ENCODE assay signal across 8 cellular contexts in genomic region chr11:73157141-73158010, GRCh38. TPM values are rescaled to one million over a fixed set of nuclear protein-coding genes. Genes with fewer than 3 reads are reported as not detected.
DNase-seq lines count a peak whose midpoint lies in the region; ATAC-seq, FAIRE-seq and TF ChIP-seq lines count a peak whose summit lies in the region.

No MANE protein-coding gene starts in this region.

- H3K4me2 ChIP-seq in HepG2 (ENCODE audit: low read depth, low read length), result peak overlapping the region; percentile 78
- no peak overlapping the region for H3K4me2 ChIP-seq in neural progenitor cell

- in situ Hi-C loops in HepG2 (cut with HindIII; ENCODE audit: extremely low pct_ligation_motif_present, low pct_unique_long_range_greater_than_20kb), result no loop called here

- H3K4me1 Mint-ChIP-seq in neural progenitor cell, result peaks cover 16% of the 10 kb centered on the region
- peaks cover 47% of the 10 kb centered on the region for H3K4me1 Mint-ChIP-seq in T-helper 2 cell treated with Interferon-gamma antibody and Interleukin-4, amounts not matched to agents 5 μg/mL and 100 μg/mL, for 36 hours (ENCODE audit: low read depth)

- peaks cover 1% of the 10 kb centered on the region for H3K36me3 Mint-ChIP-seq in neural progenitor cell
- peaks cover 4% of the 10 kb centered on the region for H3K36me3 Mint-ChIP-seq in T-helper 2 cell treated with Interferon-gamma antibody and Interleukin-4, amounts not matched to agents 5 μg/mL and 100 μg/mL, for 36 hours (ENCODE audit: low read depth)

- H3K9me3 ChIP-seq in HepG2 (ENCODE audit: low read length), result no peaks in the 10 kb centered on the region
- no peaks in the 10 kb centered on the region for H3K9me3 ChIP-seq in neural progenitor cell (ENCODE audit: low read depth)

- 3% methylated on average over 8 of the region's 9 CpGs for WGBS in HepG2 (ENCODE audit: low lambda C conversion rate)

- CTCF ChIA-PET in HepG2 (lab: Yijun Ruan, JAX; ENCODE audit: low intra/inter-chr PET ratio, low total read pairs), result interaction anchor here (1.3 kb wide), 1 partner anchor 21 kb away, joined by 5 read pairs; no protein-coding TSS in a partner anchor

- peak overlapping the region; percentile 74 for H3K27ac ChIP-seq in HepG2 (ENCODE audit: extremely low read length, insufficient read depth, low read length)
- H3K27ac ChIP-seq in neural progenitor cell, result no peak overlapping the region

- peaks cover 9% of the 10 kb centered on the region for H3K27me3 Mint-ChIP-seq in neural progenitor cell (ENCODE audit: insufficient read depth, low read depth)
- H3K27me3 Mint-ChIP-seq in T-helper 2 cell treated with Interferon-gamma antibody and Interleukin-4, amounts not matched to agents 5 μg/mL and 100 μg/mL, for 36 hours (ENCODE audit: low read depth), result peaks cover 2% of the 10 kb centered on the region

- no TSS peak for BruUV-seq in HepG2 (replicated peaks; lab: Mats Ljungman, UMichigan)

- H2AFZ ChIP-seq in HepG2 (ENCODE audit: low read length) (no peak overlapping the region), neural progenitor cell (replicated peaks) (no peak overlapping the region)

- TF ChIP-seq CTCF in HepG2 (CRISPR knock-in tag; IDR thresholded peaks at IDR 0.05) (peak; percentile 4; the same call in 1 of the 2 replicates), neural progenitor cell (IDR thresholded peaks at IDR 0.05) (no peak)

- TF ChIP-seq RAD21 in HepG2 (CRISPR knock-in tag; IDR thresholded peaks at IDR 0.05), result no peak

- peak; percentile 69 for DNase-seq in UCSD-AML1 (lab: John Stamatoyannopoulos, UW; ENCODE audit: unreplicated experiment)
- peak; percentile 59 for DNase-seq in HepG2 (ENCODE audit: low spot score)
- no peak for DNase-seq in neural progenitor cell (ENCODE audit: low spot score)
- DNase-seq in cerebellar cortex (ENCODE audit: low spot score), result no peak
- DNase-seq in T-helper 2 cell treated with Interferon-gamma antibody and Interleukin-4, amounts not matched to agents 5 μg/mL and 100 μg/mL, for 36 hours (ENCODE audit: low spot score), result no peak
- no peak for DNase-seq in retina

- H3K4me1 ChIP-seq in HepG2 (ENCODE audit: insufficient read depth, low read length) (peaks cover 98% of the 10 kb centered on the region), neural progenitor cell (peaks cover 7% of the 10 kb centered on the region)

- TF ChIP-seq POLR2A in GM18505 (IDR thresholded peaks at IDR 0.05; ENCODE audit: borderline replicate concordance, extremely low read depth, insufficient read depth, insufficient read length) (peak; percentile 62), HepG2 (IDR thresholded peaks at IDR 0.05; ENCODE audit: insufficient read depth in 1 of 2, low read depth in 2 of 2, low read length in 2 of 2) (no peak)

- no peak for ATAC-seq in GM18505 (IDR thresholded peaks at IDR 0.05; ENCODE audit: unreplicated experiment)
- ATAC-seq in HG02938 (IDR thresholded peaks at IDR 0.05; ENCODE audit: unreplicated experiment), result peak; percentile 31
- ATAC-seq in HepG2, result peak; percentile 29

- intact Hi-C loops in HepG2 (cut with micrococcal nuclease; ENCODE audit: unreplicated experiment), result loop anchor here (1.0 kb wide), 4 partner anchors 7 to 20 kb away; no protein-coding TSS in a partner anchor

- H4K20me1 ChIP-seq in HepG2 (ENCODE audit: insufficient read depth, low read length), result no peaks in the 10 kb centered on the region
- H4K20me1 ChIP-seq in neural progenitor cell (ENCODE audit: low read depth), result no peaks in the 10 kb centered on the region

- no peaks in the 10 kb centered on the region for H3K79me2 ChIP-seq in HepG2 (ENCODE audit: insufficient read depth, low read length)
- H3K79me2 ChIP-seq in neural progenitor cell (ENCODE audit: low read depth), result no peaks in the 10 kb centered on the region

- POLR2A ChIA-PET in HepG2 (lab: Yijun Ruan, JAX), result interaction anchor here (0.9 to 5.0 kb wide), 8 partner anchors 10 to 364 kb away, joined by 3 to 152 read pairs (median 42); partner anchors contain the start of genes FCHSD2 and STARD10

- peak; percentile 66 for FAIRE-seq in HepG2 (lab: Jason Lieb, UNC)

- H3K36me3 ChIP-seq in HepG2 (replicated peaks in 1 of 2; ENCODE audit: control insufficient read depth in 1 of 2, insufficient read depth in 2 of 2, low read length in 2 of 2), result no peaks in the 10 kb centered on the region
- H3K36me3 ChIP-seq in neural progenitor cell, result no peaks in the 10 kb centered on the region

- TF ChIP-seq EP300 in HepG2 (IDR thresholded peaks at IDR 0.05; ENCODE audit: low read depth in 2 of 2, low read length in 2 of 2), result no peak
- no peak for TF ChIP-seq EP300 in HepG2 (CRISPR knock-in tag; IDR thresholded peaks at IDR 0.05; ENCODE audit: borderline replicate concordance)

- H3K4me3 ChIP-seq in HepG2 (replicated peaks in 1 of 3; ENCODE audit: insufficient read depth in 1 of 3, low read depth in 2 of 3, low read length in 3 of 3) (peak overlapping the region; percentile 9 to 62 (median 23); a peak in 5 of 6 replicates), neural progenitor cell (no peak overlapping the region)

- H3K27me3 ChIP-seq in HepG2 (ENCODE audit: control insufficient read depth in 1 of 2, insufficient read depth in 2 of 2, low read length in 2 of 2) (no peaks in the 10 kb centered on the region), neural progenitor cell (no peaks in the 10 kb centered on the region)

- H3K9me3 Mint-ChIP-seq in neural progenitor cell, result no peaks in the 10 kb centered on the region
- no peaks in the 10 kb centered on the region for H3K9me3 Mint-ChIP-seq in T-helper 2 cell treated with Interferon-gamma antibody and Interleukin-4, amounts not matched to agents 5 μg/mL and 100 μg/mL, for 36 hours

- no peaks in the 10 kb centered on the region for H3F3A ChIP-seq in neural progenitor cell (ENCODE audit: low read depth)

- H3K9ac ChIP-seq in HepG2 (ENCODE audit: insufficient read depth, low read depth, low read length), result peak overlapping the region; percentile 35
- H3K9ac ChIP-seq in neural progenitor cell, result no peak overlapping the region

- no peak overlapping the region for H3K4me3 Mint-ChIP-seq in neural progenitor cell
- no peak overlapping the region for H3K4me3 Mint-ChIP-seq in T-helper 2 cell treated with Interferon-gamma antibody and Interleukin-4, amounts not matched to agents 5 μg/mL and 100 μg/mL, for 36 hours

- no peak overlapping the region for H3K27ac Mint-ChIP-seq in neural progenitor cell
- H3K27ac Mint-ChIP-seq in T-helper 2 cell treated with Interferon-gamma antibody and Interleukin-4, amounts not matched to agents 5 μg/mL and 100 μg/mL, for 36 hours, result no peak overlapping the region

TF ChIP-seq in HepG2, 621 proteins besides CTCF, POLR2A, EP300 and RAD21 (continues in another document):
- 0 out of 2 replicates have a peak, but pooled peaks have one; percentile 14 for TF ChIP-seq TOPORS (CRISPR knock-in tag; IDR thresholded peaks at IDR 0.05)
- no peak for TF ChIP-seq BRF2 (CRISPR knock-in tag; IDR thresholded peaks at IDR 0.05)
- TF ChIP-seq CHD4 (IDR thresholded peaks at IDR 0.05; ENCODE audit: borderline replicate concordance, low read length), result no peak
- TF ChIP-seq ZNF83 (CRISPR knock-in tag; IDR thresholded peaks at IDR 0.05; ENCODE audit: borderline replicate concordance), result no peak
- no peak for TF ChIP-seq HMGA1 (CRISPR knock-in tag; conservative IDR thresholded peaks at IDR 0.05)
- no peak for TF ChIP-seq ZNF777 (CRISPR knock-in tag; IDR thresholded peaks at IDR 0.05)
- no peak for TF ChIP-seq ZNF343 (CRISPR knock-in tag; IDR thresholded peaks at IDR 0.05)
- TF ChIP-seq GLI4 (CRISPR knock-in tag; IDR thresholded peaks at IDR 0.05; ENCODE audit: borderline replicate concordance), result no peak
- no peak for TF ChIP-seq SMC3 (IDR thresholded peaks at IDR 0.05; ENCODE audit: low read length)

RNA-seq across cellular contexts. Expression of gene FCHSD2, which starts 15.3 kb away (rescaled TPM):
- total RNA-seq in HepG2 (2016; rRNA removed; fragmentation: Illumina TruSeq; extraction: Trizol) (20.5 and 23.6 TPM in 2 replicates), neural progenitor cell (ENCODE audit: low replicate concordance) (15.6 and 22.2 TPM in 2 replicates)
- total RNA-seq in HepG2 (2016; cell fraction: cytosol; rRNA removed; fragmentation: Illumina TruSeq; extraction: Trizol; ENCODE audit: low read depth), result 36.4 and 45.6 TPM in 2 replicates
- total RNA-seq in HepG2 (2016; cell fraction: insoluble cytoplasmic fraction; rRNA removed; fragmentation: Illumina TruSeq; extraction: Trizol), result 17.9 and 25.0 TPM in 2 replicates
- 23.5 and 26.3 TPM in 2 replicates for total RNA-seq in HepG2 (2016; cell fraction: membrane; rRNA removed; fragmentation: Illumina TruSeq; extraction: Trizol)
- 28.1 and 35.4 TPM in 2 replicates for total RNA-seq in HepG2 (2016; cell fraction: nucleus; rRNA removed; fragmentation: Illumina TruSeq; extraction: Trizol)
- 24.6 and 24.8 TPM in 2 replicates for polyA plus RNA-seq in HepG2 (2011; rRNA removed)
- polyA plus RNA-seq in HepG2 (2011; cell fraction: cytosol; rRNA removed), result 14.0 and 18.1 TPM in 2 replicates
- 32.8 and 33.0 TPM in 2 replicates for polyA plus RNA-seq in HepG2 (2011; cell fraction: nucleus; rRNA removed)
- 20.0 and 26.1 TPM in 2 replicates for polyA plus RNA-seq in HepG2 (2012)
- polyA plus RNA-seq in HepG2 (2016; cell fraction: cytosol; fragmentation: Illumina TruSeq; extraction: Trizol; ENCODE audit: low read depth), result 8.8 and 9.5 TPM in 2 replicates
- polyA plus RNA-seq in HepG2 (2016; cell fraction: insoluble cytoplasmic fraction; fragmentation: Illumina TruSeq; extraction: Trizol; ENCODE audit: low read depth), result 27.6 and 28.5 TPM in 2 replicates
- 18.7 and 19.6 TPM in 2 replicates for polyA plus RNA-seq in HepG2 (2016; cell fraction: membrane; fragmentation: Illumina TruSeq; extraction: Trizol; ENCODE audit: low read depth)
- 50.7 and 53.8 TPM in 2 replicates for polyA plus RNA-seq in HepG2 (2016; cell fraction: nucleus; fragmentation: Illumina TruSeq; extraction: Trizol; ENCODE audit: insufficient read depth, low read depth)
- polyA minus RNA-seq in HepG2 (2011; rRNA and poly(A)+ RNA removed; ENCODE audit: low replicate concordance), result 9.0 and 22.4 TPM in 2 replicates
- 21.3 and 25.2 TPM in 2 replicates for polyA minus RNA-seq in HepG2 (2011; cell fraction: cytosol; rRNA and poly(A)+ RNA removed)
- 51.1 and 62.9 TPM in 2 replicates for polyA minus RNA-seq in HepG2 (2011; cell fraction: nucleus; rRNA and poly(A)+ RNA removed)

Comparison
In these comparisons a context has a peak if more than half of its experiments do, and no peak if none do; other contexts are left out.
1. DNase-seq: peak in UCSD-AML1 (single experiment) and HepG2 (single experiment); none in neural progenitor cell (single experiment), cerebellar cortex (single experiment), T-helper 2 cell treated with Interferon-gamma antibody and Interleukin-4, amounts not matched to agents 5 μg/mL and 100 μg/mL, for 36 hours (single experiment) and retina (single experiment).